ENCODE assay signal across 1 cellular context in genomic region chr10:63221950-63222349, GRCh38.
TF ChIP-seq lines count a peak whose summit lies in the region.

No MANE protein-coding gene starts in this region.

TF ChIP-seq in K562, 482 proteins besides CTCF, POLR2A, EP300 and RAD21 (continued from another document):
- TF ChIP-seq ZBTB33 (CRISPR knock-in tag; IDR thresholded peaks at IDR 0.05) (0 out of 2 replicates have a peak, but pooled peaks have one; percentile 8), DLX4 (CRISPR knock-in tag; IDR thresholded peaks at IDR 0.05) (no peak), PBX2 (CRISPR knock-in tag; IDR thresholded peaks at IDR 0.05; ENCODE audit: low read depth) (no peak), PBX2 (tag; conservative IDR thresholded peaks at IDR 0.05; ENCODE audit: low read depth) (peak; percentile 51)
